ENCODE assay signal across 22 cellular contexts in the genomic region with DNA sequence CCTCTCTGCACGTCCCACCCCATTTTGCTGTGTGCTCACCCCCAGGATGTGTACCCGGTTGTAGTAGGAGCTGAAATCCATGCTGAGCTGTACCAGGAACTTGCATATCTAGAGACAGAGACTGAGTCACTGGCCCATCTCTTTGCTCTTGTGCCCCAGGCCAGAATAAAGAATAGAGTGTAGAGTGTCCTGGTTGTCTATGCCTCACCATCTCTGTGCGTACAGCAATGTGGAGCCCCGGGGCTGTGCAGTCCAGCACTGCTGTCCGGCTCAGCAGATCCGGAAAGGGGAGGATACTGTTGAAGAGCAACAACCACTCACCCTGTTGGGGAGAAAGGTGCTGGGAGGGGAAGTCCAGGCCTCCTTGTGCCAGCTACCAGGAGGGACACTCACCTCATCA. TPM values are rescaled to one million over a fixed set of nuclear protein-coding genes. Genes with fewer than 3 reads are reported as not detected.
DNase-seq lines count a peak whose midpoint lies in the region; ATAC-seq, FAIRE-seq and TF ChIP-seq lines count a peak whose summit lies in the region.
"Had no signal": no experiment of that assay in that cellular context is flagged by ENCODE, and none has a peak within 500 bp of the region (broad histone marks: within the 10 kb centered on the region; RNA-seq: fewer than 3 reads in every experiment).

No MANE protein-coding gene starts in this region.

- peaks cover 18% of the 10 kb centered on the region for H3F3A ChIP-seq in GM23248 (ENCODE audit: insufficient read depth)

- no peak overlapping the region for H3K9ac ChIP-seq in GM23248

- DNase-seq in CD4-positive, CD25-positive, alpha-beta regulatory T cell, result no peak
- DNase-seq in GM23248, result peak; percentile 30
- DNase-seq in bronchial epithelial cell (ENCODE audit: low read depth), result peak; percentile 50
- DNase-seq in NOMO-1 treated with DMSO at 0.1 percent for 48 hours (lab: John Stamatoyannopoulos, UW; ENCODE audit: unreplicated experiment), result no peak
- DNase-seq in AG20443 (ENCODE audit: low spot score), result no peak
- DNase-seq: activated effector memory CD4-positive, alpha-beta T cell treated with anti-CD3 and anti-CD28 coated beads, Interleukin-2, amount 50 U/mL, for 16 hours; amniotic stem cell; central memory CD4-positive, alpha-beta T cell; GDM1; NCI-H1417; NCI-H774; occipital lobe; PC-3; SJCRH30; stimulated activated CD4-positive, alpha-beta T cell treated with anti-CD3 and anti-CD28 coated beads, Interleukin-15, amount 100 ng/mL, for 24 hours; T-helper 9 cell had no signal

- peaks cover 5 to 46% (median 20%) of the 10 kb centered on the region in 4 donors for H3K4me1 Mint-ChIP-seq in CD4-positive, CD25-positive, alpha-beta regulatory T cell
- peaks cover 16% of the 10 kb centered on the region for H3K4me1 Mint-ChIP-seq in nephron

- no peak for FAIRE-seq in bronchial epithelial cell (lab: Jason Lieb, UNC)
- FAIRE-seq: H1 had no signal

- no peak overlapping the region for H3K4me3 ChIP-seq in CD4-positive, CD25-positive, alpha-beta regulatory T cell (ENCODE audit: low read depth, low read length)
- no peak overlapping the region for H3K4me3 ChIP-seq in GM23248
- H3K4me3 ChIP-seq in bronchial epithelial cell (ENCODE audit: low read depth, low read length), result no peak overlapping the region
- H3K4me3 ChIP-seq: SJCRH30, thoracic aorta had no signal

- H4K20me1 ChIP-seq in GM23248 (ENCODE audit: insufficient read depth), result no peaks in the 10 kb centered on the region

- H3K4me1 ChIP-seq in CD4-positive, CD25-positive, alpha-beta regulatory T cell (ENCODE audit: control insufficient read depth, insufficient read depth, low read length, poor library complexity, severe bottlenecking), result peaks cover 30% of the 10 kb centered on the region
- H3K4me1 ChIP-seq in GM23248 (ENCODE audit: insufficient read depth), result no peaks in the 10 kb centered on the region

- H3K36me3 ChIP-seq in CD4-positive, CD25-positive, alpha-beta regulatory T cell (ENCODE audit: control insufficient read depth, insufficient read depth, low read length), result peaks cover 47% of the 10 kb centered on the region
- H3K36me3 ChIP-seq in GM23248 (ENCODE audit: low read depth), result peaks cover 11% of the 10 kb centered on the region; the same call in 1 of the 2 replicates
- peaks cover 29% of the 10 kb centered on the region for H3K36me3 ChIP-seq in bronchial epithelial cell (ENCODE audit: control insufficient read depth, insufficient read depth, low read length)

- no peak for ATAC-seq in CD4-positive, CD25-positive, alpha-beta regulatory T cell (ENCODE audit: low read depth in 2 of 2)
- ATAC-seq in GM21381 (IDR thresholded peaks at IDR 0.05; ENCODE audit: unreplicated experiment), result no peak
- ATAC-seq: PC-3; right cardiac atrium; stimulated activated memory B cell treated with anti-CD40 and anti-IgM and Interleukin-4, amounts not matched to agents 10 μg/mL and 1 μg/mL and 100 μg/mL, for 72 hours had no signal

- no peak overlapping the region for H3K4me2 ChIP-seq in GM23248 (ENCODE audit: unreplicated experiment)

- WGBS in GM23248 (ENCODE audit: low coverage in 1 of 2, low lambda C conversion rate in 2 of 2, missing lambda C conversion rate in 2 of 2), 2 experiments, result 57 to 58% methylated on average over 6 of the region's 6 CpGs

- no peak for TF ChIP-seq CTCF in bronchial epithelial cell (IDR thresholded peaks at IDR 0.05; ENCODE audit: insufficient read depth, low read length, severe bottlenecking)
- no peak for TF ChIP-seq CTCF in nephron (IDR thresholded peaks at IDR 0.05; ENCODE audit: unreplicated experiment in 3 of 3)

- peaks cover 15% of the 10 kb centered on the region for H3K36me3 Mint-ChIP-seq in CD4-positive, CD25-positive, alpha-beta regulatory T cell
- peaks cover 27% of the 10 kb centered on the region for H3K36me3 Mint-ChIP-seq in nephron (ENCODE audit: low read depth)

- no peaks in the 10 kb centered on the region for H3K9me2 ChIP-seq in GM23248 (ENCODE audit: insufficient read depth)

- peaks cover 68% of the 10 kb centered on the region for H3K79me2 ChIP-seq in GM23248 (ENCODE audit: insufficient read depth)

- no peak overlapping the region for H3K27ac ChIP-seq in CD4-positive, CD25-positive, alpha-beta regulatory T cell (ENCODE audit: insufficient read depth, low read length, poor library complexity, severe bottlenecking)
- no peak overlapping the region for H3K27ac ChIP-seq in GM23248
- H3K27ac ChIP-seq: SJCRH30, thoracic aorta had no signal

- H3K27me3 ChIP-seq in CD4-positive, CD25-positive, alpha-beta regulatory T cell (ENCODE audit: control insufficient read depth, insufficient read depth, low read length), result no peaks in the 10 kb centered on the region
- H3K27me3 ChIP-seq in GM23248 (replicated peaks; ENCODE audit: insufficient read depth), result no peaks in the 10 kb centered on the region
- no peaks in the 10 kb centered on the region for H3K27me3 ChIP-seq in bronchial epithelial cell (ENCODE audit: control insufficient read depth, insufficient read depth, low read length)
- H3K27me3 ChIP-seq: SJCRH30 had no signal

- no peak overlapping the region for H2AFZ ChIP-seq in GM23248

- no peaks in the 10 kb centered on the region for H3K27me3 Mint-ChIP-seq in CD4-positive, CD25-positive, alpha-beta regulatory T cell
- peaks cover 3% of the 10 kb centered on the region for H3K27me3 Mint-ChIP-seq in nephron (ENCODE audit: low read depth)
- H3K27me3 Mint-ChIP-seq: stimulated activated memory B cell treated with anti-CD40 and anti-IgM and Interleukin-4, amounts not matched to agents 10 μg/mL and 1 μg/mL and 100 μg/mL, for 72 hours had no signal

- peak overlapping the region in 3 of 4 donors; percentile 50 to 88 (median 68) for H3K4me3 Mint-ChIP-seq in CD4-positive, CD25-positive, alpha-beta regulatory T cell
- peak overlapping the region; percentile 86 to 96 (median 88) for H3K4me3 Mint-ChIP-seq in nephron
- H3K4me3 Mint-ChIP-seq: stimulated activated memory B cell treated with anti-CD40 and anti-IgM and Interleukin-4, amounts not matched to agents 10 μg/mL and 1 μg/mL and 100 μg/mL, for 72 hours had no signal

- no peaks in the 10 kb centered on the region for H3K9me3 ChIP-seq in CD4-positive, CD25-positive, alpha-beta regulatory T cell (ENCODE audit: control insufficient read depth in 2 of 2, low read length in 2 of 2)
- no peaks in the 10 kb centered on the region for H3K9me3 ChIP-seq in GM23248 (ENCODE audit: low read depth)
- H3K9me3 ChIP-seq: SJCRH30, thoracic aorta had no signal

- no peaks in the 10 kb centered on the region for H3K9me3 Mint-ChIP-seq in CD4-positive, CD25-positive, alpha-beta regulatory T cell
- no peaks in the 10 kb centered on the region for H3K9me3 Mint-ChIP-seq in nephron
- H3K9me3 Mint-ChIP-seq: stimulated activated memory B cell treated with anti-CD40 and anti-IgM and Interleukin-4, amounts not matched to agents 10 μg/mL and 1 μg/mL and 100 μg/mL, for 72 hours had no signal

- peak overlapping the region in 2 of 3 donors; percentile 43 to 46 for H3K27ac Mint-ChIP-seq in CD4-positive, CD25-positive, alpha-beta regulatory T cell
- H3K27ac Mint-ChIP-seq in nephron, result no peak overlapping the region

- in situ Hi-C loops in GM23248 (cut with MboI), result no loop called here

RNA-seq across cellular contexts. Expression of a gene that starts 2.6 kb away (rescaled TPM):
- total RNA-seq in CD4-positive, CD25-positive, alpha-beta regulatory T cell, result 22.2 TPM
- 10 to 100 TPM; 30.0 to 40.8 (median 32.1) TPM for polyA plus RNA-seq in CD4-positive, CD25-positive, alpha-beta regulatory T cell
- 65.3 and 88.9 TPM in 2 replicates for total RNA-seq in GM23248 (2014; rRNA removed; shearing (Covaris generic))
- 40.2 and 43.3 TPM in 2 replicates for polyA plus RNA-seq in GM23248 (2016; fragmentation: Nextera tagmentation; extraction: Ambion mirVana)
- total RNA-seq in bronchial epithelial cell, result 34.2 and 44.0 TPM in 2 replicates

RNA-seq across cellular contexts. Expression of a gene that starts 6.2 kb away (rescaled TPM):
- 57.8 TPM for total RNA-seq in CD4-positive, CD25-positive, alpha-beta regulatory T cell
- polyA plus RNA-seq in CD4-positive, CD25-positive, alpha-beta regulatory T cell, result 100 to 1,000 TPM; 155 to 179 (median 162) TPM
- total RNA-seq in GM23248 (2014; rRNA removed; shearing (Covaris generic)), result 129 and 132 TPM in 2 replicates
- 211 and 218 TPM in 2 replicates for polyA plus RNA-seq in GM23248 (2016; fragmentation: Nextera tagmentation; extraction: Ambion mirVana)
- 36.3 and 58.9 TPM in 2 replicates for total RNA-seq in bronchial epithelial cell

RNA-seq across cellular contexts. Expression of a gene that starts 8.6 kb away (rescaled TPM):
- 208 TPM for total RNA-seq in CD4-positive, CD25-positive, alpha-beta regulatory T cell
- polyA plus RNA-seq in CD4-positive, CD25-positive, alpha-beta regulatory T cell, result 100 to 1,000 TPM in 3 of 4 donors, 10 to 100 TPM in 1; 74.0 to 117 (median 112) TPM
- 56.1 and 60.8 TPM in 2 replicates for total RNA-seq in GM23248 (2014; rRNA removed; shearing (Covaris generic))
- polyA plus RNA-seq in GM23248 (2016; fragmentation: Nextera tagmentation; extraction: Ambion mirVana), result 50.3 and 51.3 TPM in 2 replicates
- 31.5 and 61.1 TPM in 2 replicates for total RNA-seq in bronchial epithelial cell

RNA-seq across cellular contexts. Expression of a gene that starts 13.4 kb away (rescaled TPM):
- 78.4 TPM for total RNA-seq in CD4-positive, CD25-positive, alpha-beta regulatory T cell
- polyA plus RNA-seq in CD4-positive, CD25-positive, alpha-beta regulatory T cell, result 10 to 100 TPM; 58.6 to 81.3 (median 73.0) TPM
- 192 and 210 TPM in 2 replicates for total RNA-seq in GM23248 (2014; rRNA removed; shearing (Covaris generic))
- polyA plus RNA-seq in GM23248 (2016; fragmentation: Nextera tagmentation; extraction: Ambion mirVana), result 121 and 128 TPM in 2 replicates
- 270 and 478 TPM in 2 replicates for total RNA-seq in bronchial epithelial cell

RNA-seq across cellular contexts. Expression of a gene that starts 25.7 kb away (rescaled TPM):
- 39.2 TPM for total RNA-seq in CD4-positive, CD25-positive, alpha-beta regulatory T cell
- polyA plus RNA-seq in CD4-positive, CD25-positive, alpha-beta regulatory T cell, result 10 to 100 TPM; 19.5 to 29.9 (median 24.4) TPM
- 38.3 and 53.6 TPM in 2 replicates for total RNA-seq in GM23248 (2014; rRNA removed; shearing (Covaris generic))
- polyA plus RNA-seq in GM23248 (2016; fragmentation: Nextera tagmentation; extraction: Ambion mirVana), result 29.7 and 30.4 TPM in 2 replicates
- total RNA-seq in bronchial epithelial cell, result 15.8 and 28.7 TPM in 2 replicates

Comparison
In these comparisons a context has a peak if more than half of its experiments do, and no peak if none do; other contexts are left out.
1. DNase-seq: peak in GM23248 (single experiment) and bronchial epithelial cell (single experiment); none in CD4-positive, CD25-positive, alpha-beta regulatory T cell (0 of 3), NOMO-1 treated with DMSO at 0.1 percent for 48 hours (single experiment) and AG20443 (single experiment).
2. H3K27ac Mint-ChIP-seq: peak in CD4-positive, CD25-positive, alpha-beta regulatory T cell (2 of 3); none in nephron (0 of 3).